In genomic region chr22:49979587-49980264, GRCh38 we compare ENCODE assay signal across 8 cellular contexts. TPM values are rescaled to one million over a fixed set of nuclear protein-coding genes. Genes with fewer than 3 reads are reported as not detected.
DNase-seq lines count a peak whose midpoint lies in the region; ATAC-seq and TF ChIP-seq lines count a peak whose summit lies in the region.

No MANE protein-coding gene starts in this region.

- H3K27ac ChIP-seq in OCI-LY7 (ENCODE audit: low read depth, low read length, poor library complexity, severe bottlenecking), result no peak overlapping the region

- BruUV-seq in OCI-LY7 (replicated peaks; lab: Mats Ljungman, UMichigan), result no TSS peak
- BruUV-seq in MCF 10A (replicated peaks; lab: Mats Ljungman, UMichigan), result no TSS peak

- H3K79me2 ChIP-seq in OCI-LY7 (ENCODE audit: insufficient read depth, low read depth, low read length), result no peaks in the 10 kb centered on the region

- H3K4me1 Mint-ChIP-seq in MCF 10A (ENCODE audit: insufficient read depth, unreplicated experiment), result peaks cover 6% of the 10 kb centered on the region
- H3K4me1 Mint-ChIP-seq in natural killer cell treated with Interleukin-12 subunit alpha and Interleukin-12 subunit beta and Interleukin-15 and Interleukin-18, amount 100 ng/mL, for 72 hours (ENCODE audit: low read depth in 2 of 2), result peaks cover 18 to 23% of the 10 kb centered on the region in 2 donors

- no peaks in the 10 kb centered on the region for H3K9me2 ChIP-seq in OCI-LY7 (ENCODE audit: insufficient read depth, low read length)

- peak in 1 of 2 donors; percentile 67 for ATAC-seq in natural killer cell treated with Interleukin-12 subunit alpha and Interleukin-12 subunit beta and Interleukin-15 and Interleukin-18, amount 100 ng/mL, for 72 hours
- no peak for ATAC-seq in GM21526 (IDR thresholded peaks at IDR 0.05; ENCODE audit: low FRiP score, unreplicated experiment)
- ATAC-seq in HG03280 (IDR thresholded peaks at IDR 0.05; ENCODE audit: unreplicated experiment), result no peak

- no peak overlapping the region for H2AFZ ChIP-seq in OCI-LY7 (ENCODE audit: low read length)

- peak; percentile 84 for TF ChIP-seq CTCF in OCI-LY7 (conservative IDR thresholded peaks at IDR 0.05; ENCODE audit: low read length)
- peak; percentile 43 for TF ChIP-seq CTCF in MCF 10A (IDR thresholded peaks at IDR 0.05; ENCODE audit: unreplicated experiment)

- no peak overlapping the region for H3K27ac Mint-ChIP-seq in MCF 10A (ENCODE audit: low read depth, unreplicated experiment)
- no peak overlapping the region for H3K27ac Mint-ChIP-seq in natural killer cell treated with Interleukin-12 subunit alpha and Interleukin-12 subunit beta and Interleukin-15 and Interleukin-18, amount 100 ng/mL, for 72 hours

- H4K20me1 ChIP-seq in OCI-LY7 (ENCODE audit: insufficient read depth, low read length), result no peaks in the 10 kb centered on the region

- no peak overlapping the region for H3K4me3 Mint-ChIP-seq in MCF 10A (ENCODE audit: unreplicated experiment)
- H3K4me3 Mint-ChIP-seq in natural killer cell treated with Interleukin-12 subunit alpha and Interleukin-12 subunit beta and Interleukin-15 and Interleukin-18, amount 100 ng/mL, for 72 hours, result no peak overlapping the region

- CTCF ChIA-PET in OCI-LY7 (lab: Charles Lee; ENCODE audit: unreplicated experiment), result no interaction called here
- CTCF ChIA-PET in MCF 10A (lab: Yijun Ruan, JAX), result interaction anchor here (0.6 kb wide), 1 partner anchor 93 kb away, joined by 3 read pairs; no protein-coding TSS in a partner anchor

- POLR2A ChIA-PET in OCI-LY7 (lab: Charles Lee), result no interaction called here
- POLR2A ChIA-PET in MCF 10A (lab: Yijun Ruan, JAX), result no interaction called here

- H3K9me3 Mint-ChIP-seq in MCF 10A (ENCODE audit: unreplicated experiment), result peaks cover 13% of the 10 kb centered on the region
- H3K9me3 Mint-ChIP-seq in natural killer cell treated with Interleukin-12 subunit alpha and Interleukin-12 subunit beta and Interleukin-15 and Interleukin-18, amount 100 ng/mL, for 72 hours, result peaks cover 4% of the 10 kb centered on the region

- peaks cover 3% of the 10 kb centered on the region for H3K27me3 Mint-ChIP-seq in MCF 10A (ENCODE audit: insufficient read depth, unreplicated experiment)
- peaks cover 9% of the 10 kb centered on the region in 2 donors for H3K27me3 Mint-ChIP-seq in natural killer cell treated with Interleukin-12 subunit alpha and Interleukin-12 subunit beta and Interleukin-15 and Interleukin-18, amount 100 ng/mL, for 72 hours

- DNase-seq in stimulated activated CD4-positive, alpha-beta T cell treated with anti-CD3 and anti-CD28 coated beads, Interleukin-1b, Interleukin-23, amount 100 ng/mL, for 48 hours, result peak; percentile 66
- no peak for DNase-seq in stimulated activated CD4-positive, alpha-beta T cell treated with anti-CD3 and anti-CD28 coated beads, Interleukin-4, amount 100 ng/mL, for 1 hour
- peak; percentile 62 for DNase-seq in OCI-LY7 (ENCODE audit: low spot score)
- DNase-seq in MCF 10A (ENCODE audit: unreplicated experiment), result peak; percentile 66
- peak; percentile 60 for DNase-seq in natural killer cell treated with Interleukin-12 subunit alpha and Interleukin-12 subunit beta and Interleukin-15 and Interleukin-18, amount 100 ng/mL, for 72 hours (ENCODE audit: low spot score)
- no peak for DNase-seq in NCI-H2107 treated with DMSO at 0.1 percent for 48 hours (lab: John Stamatoyannopoulos, UW; ENCODE audit: unreplicated experiment)

- H3K4me2 ChIP-seq in OCI-LY7 (ENCODE audit: low read length), result no peak overlapping the region

- peaks cover 17% of the 10 kb centered on the region for H3K4me1 ChIP-seq in OCI-LY7 (ENCODE audit: insufficient read depth, low read length, poor library complexity, severe bottlenecking)

- intact Hi-C loops in OCI-LY7 (cut with micrococcal nuclease; ENCODE audit: unreplicated experiment), result loop anchor here (5.0 kb wide), 1 partner anchor 53 kb away; no protein-coding TSS in a partner anchor
- intact Hi-C loops in MCF 10A (cut with micrococcal nuclease), result no loop called here

- no peaks in the 10 kb centered on the region for H3K9me3 ChIP-seq in OCI-LY7 (ENCODE audit: low read length)

- peaks cover 17% of the 10 kb centered on the region for H3K36me3 Mint-ChIP-seq in MCF 10A (ENCODE audit: insufficient read depth, unreplicated experiment)
- H3K36me3 Mint-ChIP-seq in natural killer cell treated with Interleukin-12 subunit alpha and Interleukin-12 subunit beta and Interleukin-15 and Interleukin-18, amount 100 ng/mL, for 72 hours, result peaks cover 5% of the 10 kb centered on the region

- no peaks in the 10 kb centered on the region for H3K36me3 ChIP-seq in OCI-LY7 (ENCODE audit: insufficient read depth, low read length)

- H3K4me3 ChIP-seq in OCI-LY7 (ENCODE audit: low read depth, low read length, poor library complexity, severe bottlenecking), result no peak overlapping the region

RNA-seq across cellular contexts. Expression of gene PIM3, which starts 19.2 kb away (rescaled TPM):
- total RNA-seq in OCI-LY7 (2014; rRNA removed; shearing (Covaris generic)), result 74.3 and 81.7 TPM in 2 replicates
- total RNA-seq in OCI-LY7 (2022), result 60.5 and 66.5 TPM in 2 replicates
- 56.3 and 73.5 TPM in 2 replicates for total RNA-seq in MCF 10A (2022)
- total RNA-seq in natural killer cell treated with Interleukin-12 subunit alpha and Interleukin-12 subunit beta and Interleukin-15 and Interleukin-18, amount 100 ng/mL, for 72 hours, result 100 to 1,000 TPM in 1 of 2 donors, 10 to 100 TPM in 1; 78.5 to 115 TPM

RNA-seq across cellular contexts. Expression of gene IL17REL, which starts 32.8 kb away (rescaled TPM):
- 0.03 TPM in 1 of 2 replicates, not detected in the other for total RNA-seq in OCI-LY7 (2014; rRNA removed; shearing (Covaris generic))
- not detected in 2 replicates for total RNA-seq in OCI-LY7 (2022)
- not detected in 2 replicates for total RNA-seq in MCF 10A (2022)
- total RNA-seq in natural killer cell treated with Interleukin-12 subunit alpha and Interleukin-12 subunit beta and Interleukin-15 and Interleukin-18, amount 100 ng/mL, for 72 hours, result not detected

Comparison
In these comparisons a context has a peak if more than half of its experiments do, and no peak if none do; other contexts are left out.
1. DNase-seq: peak in stimulated activated CD4-positive, alpha-beta T cell treated with anti-CD3 and anti-CD28 coated beads, Interleukin-1b, Interleukin-23, amount 100 ng/mL, for 48 hours (single experiment), OCI-LY7 (single experiment), MCF 10A (single experiment) and natural killer cell treated with Interleukin-12 subunit alpha and Interleukin-12 subunit beta and Interleukin-15 and Interleukin-18, amount 100 ng/mL, for 72 hours (single experiment); none in stimulated activated CD4-positive, alpha-beta T cell treated with anti-CD3 and anti-CD28 coated beads, Interleukin-4, amount 100 ng/mL, for 1 hour (single experiment) and NCI-H2107 treated with DMSO at 0.1 percent for 48 hours (single experiment).